Comparison of ENCODE assay signal across 29 cellular contexts in genomic region chr4:99783940-99784339, GRCh38. TPM values are rescaled to one million over a fixed set of nuclear protein-coding genes. Genes with fewer than 3 reads are reported as not detected.
"Had no signal": no experiment of that assay in that cellular context is flagged by ENCODE, and none has a peak within 500 bp of the region (broad histone marks: within the 10 kb centered on the region; RNA-seq: fewer than 3 reads in every experiment).

No MANE protein-coding gene starts in this region.

- ATAC-seq: esophagus mucosa; left lobe of liver; naive thymus-derived CD4-positive, alpha-beta T cell; sciatic nerve; stimulated activated naive CD8-positive, alpha-beta T cell treated with anti-CD3 and anti-CD28 coated beads, Interleukin-15, amount 100 ng/mL, for 72 hours; upper lobe of right lung had no signal

- H3K27ac ChIP-seq: dorsolateral prefrontal cortex, epithelial cell of prostate, neural progenitor cell, parathyroid adenoma, prostate gland, right atrium auricular region, suprapubic skin, transverse colon, upper lobe of right lung, uterus had no signal

- H3K9me3 Mint-ChIP-seq: nephron; neural progenitor cell; stimulated activated naive CD8-positive, alpha-beta T cell treated with anti-CD3 and anti-CD28 coated beads, Interleukin-15, amount 100 ng/mL, for 72 hours had no signal

- H3K4me1 Mint-ChIP-seq: immature natural killer cell; naive thymus-derived CD4-positive, alpha-beta T cell; nephron; neural progenitor cell; stimulated activated naive CD8-positive, alpha-beta T cell treated with anti-CD3 and anti-CD28 coated beads, Interleukin-15, amount 100 ng/mL, for 72 hours had no signal

- DNase-seq: dorsolateral prefrontal cortex; effector CD4-positive, alpha-beta T cell; foreskin melanocyte; hypothalamus; immature natural killer cell; islet precursor cell; mesendoderm; midbrain; naive thymus-derived CD4-positive, alpha-beta T cell; stimulated activated CD4-positive, alpha-beta T cell treated with anti-CD3 and anti-CD28 coated beads, Interleukin-12 subunit alpha, Interleukin-12 subunit beta, amount 100 ng/mL, for 4 hours; stimulated activated CD4-positive, alpha-beta T cell treated with anti-CD3 and anti-CD28 coated beads, Interleukin-1b, Interleukin-23, amount 100 ng/mL, for 48 hours; stimulated activated CD4-positive, alpha-beta T cell treated with anti-CD3 and anti-CD28 coated beads, Interleukin-4, amount 100 ng/mL, for 1 hour; stimulated activated CD8-positive, alpha-beta memory T cell treated with anti-CD3 and anti-CD28 coated beads, Interleukin-4, amount 100 ng/mL, for 48 hours; stimulated activated naive CD4-positive, alpha-beta T cell; stimulated activated naive CD8-positive, alpha-beta T cell treated with anti-CD3 and anti-CD28 coated beads, Interleukin-15, amount 100 ng/mL, for 72 hours; transverse colon; upper lobe of right lung; uterus had no signal

- H3K27ac Mint-ChIP-seq: immature natural killer cell; naive thymus-derived CD4-positive, alpha-beta T cell; nephron; neural progenitor cell had no signal

- H3K4me1 ChIP-seq: neural progenitor cell, parathyroid adenoma, prostate gland, right atrium auricular region, suprapubic skin, transverse colon, upper lobe of right lung, uterus had no signal

- H3K27me3 ChIP-seq: dorsolateral prefrontal cortex, neural progenitor cell, right atrium auricular region, suprapubic skin, transverse colon, upper lobe of right lung, uterus had no signal

- H3K36me3 Mint-ChIP-seq: immature natural killer cell; naive thymus-derived CD4-positive, alpha-beta T cell; neural progenitor cell had no signal

- H3K4me3 Mint-ChIP-seq: immature natural killer cell; naive thymus-derived CD4-positive, alpha-beta T cell; nephron; neural progenitor cell; stimulated activated naive CD8-positive, alpha-beta T cell treated with anti-CD3 and anti-CD28 coated beads, Interleukin-15, amount 100 ng/mL, for 72 hours had no signal

RNA-seq across cellular contexts. Expression of gene DAPP1, which starts 32.7 kb away (rescaled TPM):
- total RNA-seq: osteoblast had no signal
